In genomic region chr13:40290758-40291157, GRCh38 we compare ENCODE assay signal across 21 cellular contexts.
DNase-seq lines count a peak whose midpoint lies in the region.
"Had no signal": no experiment of that assay in that cellular context is flagged by ENCODE, and none has a peak within 500 bp of the region (broad histone marks: within the 10 kb centered on the region; RNA-seq: fewer than 3 reads in every experiment).

No MANE protein-coding gene starts in this region.

- peaks cover 4% of the 10 kb centered on the region for H3K9me3 Mint-ChIP-seq in activated CD4-positive, alpha-beta T cell treated with anti-CD3 and anti-CD28 coated beads, Interleukin-2, amount 10 ng/mL, durations not matched to agents 24 days and 14 days
- peaks cover under 1% of the 10 kb centered on the region for H3K9me3 Mint-ChIP-seq in activated T-helper 1 cell treated with anti-CD3 and anti-CD28 coated beads, Interleukin-12 subunit alpha, Interleukin-12 subunit beta, Interleukin-2, Interleukin-4 antibody, amounts not matched to agents 30 ng/mL and 10 ng/mL and 1 ng/mL, durations not matched to agents 14 hours and 24 hours and 36 hours
- peaks cover under 1% of the 10 kb centered on the region for H3K9me3 Mint-ChIP-seq in activated T-helper 2 cell treated with anti-CD3 and anti-CD28 coated beads, Interferon-gamma antibody, Interleukin-2, Interleukin-4, amounts not matched to agents 10 μg/mL and 5 μg/mL and 100 μg/mL, durations not matched to agents 14 hours and 24 hours and 36 hours

- no peak overlapping the region for H3K4me3 Mint-ChIP-seq in activated CD4-positive, alpha-beta T cell treated with anti-CD3 and anti-CD28 coated beads, Interleukin-2, amount 10 ng/mL, durations not matched to agents 24 days and 14 days
- no peak overlapping the region for H3K4me3 Mint-ChIP-seq in activated T-helper 1 cell treated with anti-CD3 and anti-CD28 coated beads, Interleukin-12 subunit alpha, Interleukin-12 subunit beta, Interleukin-2, Interleukin-4 antibody, amounts not matched to agents 30 ng/mL and 10 ng/mL and 1 ng/mL, durations not matched to agents 14 hours and 24 hours and 36 hours
- no peak overlapping the region for H3K4me3 Mint-ChIP-seq in activated T-helper 2 cell treated with anti-CD3 and anti-CD28 coated beads, Interferon-gamma antibody, Interleukin-2, Interleukin-4, amounts not matched to agents 10 μg/mL and 5 μg/mL and 100 μg/mL, durations not matched to agents 14 hours and 24 hours and 36 hours (ENCODE audit: low read depth)
- H3K4me3 Mint-ChIP-seq: CD14-positive monocyte; CD4-positive, alpha-beta memory T cell; CD4-positive, CD25-positive, alpha-beta regulatory T cell; CD8-positive, alpha-beta memory T cell had no signal

- peak overlapping the region; percentile 14 for H3K27ac Mint-ChIP-seq in activated CD4-positive, alpha-beta T cell treated with anti-CD3 and anti-CD28 coated beads, Interleukin-2, amount 10 ng/mL, durations not matched to agents 24 days and 14 days
- peak overlapping the region; percentile 13 for H3K27ac Mint-ChIP-seq in activated T-helper 1 cell treated with anti-CD3 and anti-CD28 coated beads, Interleukin-12 subunit alpha, Interleukin-12 subunit beta, Interleukin-2, Interleukin-4 antibody, amounts not matched to agents 30 ng/mL and 10 ng/mL and 1 ng/mL, durations not matched to agents 14 hours and 24 hours and 36 hours
- H3K27ac Mint-ChIP-seq in activated T-helper 2 cell treated with anti-CD3 and anti-CD28 coated beads, Interferon-gamma antibody, Interleukin-2, Interleukin-4, amounts not matched to agents 10 μg/mL and 5 μg/mL and 100 μg/mL, durations not matched to agents 14 hours and 24 hours and 36 hours, result peak overlapping the region; percentile 44
- H3K27ac Mint-ChIP-seq: CD14-positive monocyte; CD4-positive, CD25-positive, alpha-beta regulatory T cell had no signal

- peaks cover 10% of the 10 kb centered on the region for H3K4me1 Mint-ChIP-seq in activated CD4-positive, alpha-beta T cell treated with anti-CD3 and anti-CD28 coated beads, Interleukin-2, amount 10 ng/mL, durations not matched to agents 24 days and 14 days
- peaks cover 14% of the 10 kb centered on the region for H3K4me1 Mint-ChIP-seq in activated T-helper 1 cell treated with anti-CD3 and anti-CD28 coated beads, Interleukin-12 subunit alpha, Interleukin-12 subunit beta, Interleukin-2, Interleukin-4 antibody, amounts not matched to agents 30 ng/mL and 10 ng/mL and 1 ng/mL, durations not matched to agents 14 hours and 24 hours and 36 hours (ENCODE audit: low read depth)
- peaks cover 8% of the 10 kb centered on the region for H3K4me1 Mint-ChIP-seq in activated T-helper 2 cell treated with anti-CD3 and anti-CD28 coated beads, Interferon-gamma antibody, Interleukin-2, Interleukin-4, amounts not matched to agents 10 μg/mL and 5 μg/mL and 100 μg/mL, durations not matched to agents 14 hours and 24 hours and 36 hours (ENCODE audit: low read depth)
- H3K4me1 Mint-ChIP-seq: CD14-positive monocyte; CD8-positive, alpha-beta memory T cell had no signal

- DNase-seq in activated CD4-positive, alpha-beta T cell treated with anti-CD3 and anti-CD28 coated beads, Interleukin-2, amount 10 ng/mL, durations not matched to agents 24 days and 14 days, result no peak
- DNase-seq in activated CD4-positive, alpha-beta T cell treated with anti-CD3 and anti-CD28 coated beads, Interleukin-2, amount 50 U/mL, for 1 hour, result no peak
- DNase-seq in activated T-helper 1 cell treated with anti-CD3 and anti-CD28 coated beads, Interleukin-12 subunit alpha, Interleukin-12 subunit beta, Interleukin-2, Interleukin-4 antibody, amounts not matched to agents 30 ng/mL and 10 ng/mL and 1 ng/mL, durations not matched to agents 14 hours and 24 hours and 36 hours (ENCODE audit: low spot score), result no peak
- no peak for DNase-seq in activated T-helper 2 cell treated with anti-CD3 and anti-CD28 coated beads, Interferon-gamma antibody, Interleukin-2, Interleukin-4, amounts not matched to agents 10 μg/mL and 5 μg/mL and 100 μg/mL, durations not matched to agents 14 hours and 24 hours and 36 hours (ENCODE audit: low spot score)
- DNase-seq in NCI-H2227 treated with DMSO at 0.1 percent for 48 hours (lab: John Stamatoyannopoulos, UW), result no peak
- DNase-seq: 8988T; ACHN; BE2C; C1 segment of cervical spinal cord; CD4-positive, alpha-beta memory T cell; CD4-positive, CD25-positive, alpha-beta regulatory T cell; CD8-positive, alpha-beta memory T cell; COR-L47; DMS 273 treated with DMSO at 0.1 percent for 48 hours; DMS153; DMS53; DMS79; DND-41; EL; GDM1 had no signal

- H3K36me3 Mint-ChIP-seq in activated CD4-positive, alpha-beta T cell treated with anti-CD3 and anti-CD28 coated beads, Interleukin-2, amount 10 ng/mL, durations not matched to agents 24 days and 14 days (ENCODE audit: low read depth), result no peaks in the 10 kb centered on the region
- H3K36me3 Mint-ChIP-seq in activated T-helper 1 cell treated with anti-CD3 and anti-CD28 coated beads, Interleukin-12 subunit alpha, Interleukin-12 subunit beta, Interleukin-2, Interleukin-4 antibody, amounts not matched to agents 30 ng/mL and 10 ng/mL and 1 ng/mL, durations not matched to agents 14 hours and 24 hours and 36 hours (ENCODE audit: low read depth), result peaks cover under 1% of the 10 kb centered on the region
- no peaks in the 10 kb centered on the region for H3K36me3 Mint-ChIP-seq in activated T-helper 2 cell treated with anti-CD3 and anti-CD28 coated beads, Interferon-gamma antibody, Interleukin-2, Interleukin-4, amounts not matched to agents 10 μg/mL and 5 μg/mL and 100 μg/mL, durations not matched to agents 14 hours and 24 hours and 36 hours (ENCODE audit: low read depth)
- H3K36me3 Mint-ChIP-seq: CD14-positive monocyte; CD4-positive, CD25-positive, alpha-beta regulatory T cell had no signal

- intact Hi-C loops in activated CD4-positive, alpha-beta T cell treated with anti-CD3 and anti-CD28 coated beads, Interleukin-2, amount 10 ng/mL, durations not matched to agents 24 days and 14 days (cut with micrococcal nuclease), result no loop called here
- intact Hi-C loops in activated T-helper 1 cell treated with anti-CD3 and anti-CD28 coated beads, Interleukin-12 subunit alpha, Interleukin-12 subunit beta, Interleukin-2, Interleukin-4 antibody, amounts not matched to agents 30 ng/mL and 10 ng/mL and 1 ng/mL, durations not matched to agents 14 hours and 24 hours and 36 hours (cut with micrococcal nuclease), result no loop called here
- intact Hi-C loops in activated T-helper 2 cell treated with anti-CD3 and anti-CD28 coated beads, Interferon-gamma antibody, Interleukin-2, Interleukin-4, amounts not matched to agents 10 μg/mL and 5 μg/mL and 100 μg/mL, durations not matched to agents 14 hours and 24 hours and 36 hours (cut with micrococcal nuclease), result no loop called here

- no peaks in the 10 kb centered on the region for H3K27me3 Mint-ChIP-seq in activated CD4-positive, alpha-beta T cell treated with anti-CD3 and anti-CD28 coated beads, Interleukin-2, amount 10 ng/mL, durations not matched to agents 24 days and 14 days
- peaks cover 2% of the 10 kb centered on the region for H3K27me3 Mint-ChIP-seq in activated T-helper 1 cell treated with anti-CD3 and anti-CD28 coated beads, Interleukin-12 subunit alpha, Interleukin-12 subunit beta, Interleukin-2, Interleukin-4 antibody, amounts not matched to agents 30 ng/mL and 10 ng/mL and 1 ng/mL, durations not matched to agents 14 hours and 24 hours and 36 hours (ENCODE audit: insufficient read depth)
- H3K27me3 Mint-ChIP-seq in activated T-helper 2 cell treated with anti-CD3 and anti-CD28 coated beads, Interferon-gamma antibody, Interleukin-2, Interleukin-4, amounts not matched to agents 10 μg/mL and 5 μg/mL and 100 μg/mL, durations not matched to agents 14 hours and 24 hours and 36 hours (ENCODE audit: low read depth), result no peaks in the 10 kb centered on the region
- H3K27me3 Mint-ChIP-seq: CD4-positive, alpha-beta memory T cell; CD4-positive, CD25-positive, alpha-beta regulatory T cell; CD8-positive, alpha-beta memory T cell had no signal
